7 cellular contexts compared by ENCODE assay signal in the genomic region with DNA sequence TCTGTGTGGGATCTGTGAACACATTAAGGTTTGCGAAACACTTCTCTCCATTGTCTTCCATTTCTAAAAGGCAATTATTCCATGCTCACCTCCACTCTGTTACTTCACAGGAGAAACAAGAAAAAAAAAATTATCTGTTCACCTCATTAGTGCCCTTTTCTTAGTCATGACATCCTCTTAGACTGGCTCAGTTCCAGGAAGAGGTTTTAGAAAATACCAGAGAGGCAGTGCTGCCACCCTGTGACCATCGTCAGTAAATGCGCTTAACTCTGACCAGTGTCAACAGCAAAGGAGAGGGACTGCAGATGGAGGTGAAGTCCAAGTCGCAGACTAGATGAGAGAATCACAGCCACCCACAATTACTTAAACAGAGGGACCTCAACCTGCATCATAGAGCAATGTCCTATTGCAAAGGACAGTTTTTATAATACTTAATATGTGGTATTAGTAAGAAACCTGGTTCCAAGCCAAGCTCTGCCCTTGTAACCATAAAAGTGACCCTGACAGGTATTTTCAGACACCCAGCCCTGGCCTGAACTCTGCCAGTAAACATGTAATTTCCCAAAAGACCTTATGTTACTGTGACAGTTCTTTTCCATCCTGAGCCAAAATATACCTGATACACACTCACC. TPM values are rescaled to one million over a fixed set of nuclear protein-coding genes. Genes with fewer than 3 reads are reported as not detected.
DNase-seq lines count a peak whose midpoint lies in the region; ATAC-seq, FAIRE-seq and TF ChIP-seq lines count a peak whose summit lies in the region.

No MANE protein-coding gene starts in this region.

- H3K36me3 ChIP-seq in Karpas-422 (ENCODE audit: insufficient read depth, low read length), result no peaks in the 10 kb centered on the region
- no peaks in the 10 kb centered on the region for H3K36me3 ChIP-seq in gastroesophageal sphincter

- no peak overlapping the region for H3K27ac ChIP-seq in Karpas-422 (ENCODE audit: low read length)
- no peak overlapping the region for H3K27ac ChIP-seq in gastroesophageal sphincter

- no peaks in the 10 kb centered on the region for H3K9me2 ChIP-seq in Karpas-422 (replicated peaks; ENCODE audit: insufficient read depth, low read length)

- H3K9me3 ChIP-seq in Karpas-422 (ENCODE audit: low read length), result no peaks in the 10 kb centered on the region
- H3K9me3 ChIP-seq in gastroesophageal sphincter, result peaks cover 0 to 21% (median 0%) of the 10 kb centered on the region in 3 donors

- no peak overlapping the region for H3K9ac ChIP-seq in Karpas-422 (ENCODE audit: low read length)

- no peak overlapping the region for H3K4me2 ChIP-seq in Karpas-422 (ENCODE audit: low read depth, low read length, poor library complexity, severe bottlenecking)

- H3K4me3 ChIP-seq in Karpas-422 (ENCODE audit: low read length), result no peak overlapping the region
- no peak overlapping the region for H3K4me3 ChIP-seq in gastroesophageal sphincter

- TF ChIP-seq POLR2A in GM12891 (IDR thresholded peaks at IDR 0.05; ENCODE audit: low read depth, low read length) (no peak), gastroesophageal sphincter (IDR thresholded peaks at IDR 0.05) (no peak)

- H3K79me2 ChIP-seq in Karpas-422 (ENCODE audit: low read length), result no peaks in the 10 kb centered on the region

- WGBS in gastroesophageal sphincter (ENCODE audit: low coverage in 1 of 2), 2 donors, result 14 to 27% methylated on average over 3 to 4 of the region's 4 CpGs

- peak in 3 of 4 experiments; percentile 21 to 50 (median 37) for TF ChIP-seq CTCF in gastroesophageal sphincter (IDR thresholded peaks at IDR 0.05)

- FAIRE-seq in GM12891 (lab: Jason Lieb, UNC), result peak; percentile 97

- no peak for ATAC-seq in gastroesophageal sphincter
- no peak for ATAC-seq in GM21381 (IDR thresholded peaks at IDR 0.05; ENCODE audit: unreplicated experiment)

- TF ChIP-seq EP300 in gastroesophageal sphincter (IDR thresholded peaks at IDR 0.05), result no peak

- H3K27me3 ChIP-seq in Karpas-422 (ENCODE audit: low read length) (no peaks in the 10 kb centered on the region), gastroesophageal sphincter (peaks cover 69% of the 10 kb centered on the region)

- H3K4me1 ChIP-seq in Karpas-422 (ENCODE audit: low read length) (no peaks in the 10 kb centered on the region), gastroesophageal sphincter (no peaks in the 10 kb centered on the region)

- no peak overlapping the region for H2AFZ ChIP-seq in Karpas-422 (ENCODE audit: low read length)

- DNase-seq in GM12891 (ENCODE audit: insufficient read length, low spot score), result peak; percentile 42
- DNase-seq in Karpas-422, result peak; percentile 81
- DNase-seq in RPMI7951 (ENCODE audit: low read depth), result peak; percentile 83
- DNase-seq in activated T-helper 9 cell treated with anti-CD3 and anti-CD28 coated beads, Interleukin-2, amount 50 U/mL, for 16 hours (ENCODE audit: low read depth), result peak; percentile 53
- peak; percentile 83 for DNase-seq in pulmonary artery endothelial cell (ENCODE audit: low read depth, low spot score)

- no peaks in the 10 kb centered on the region for H4K20me1 ChIP-seq in Karpas-422 (ENCODE audit: insufficient read depth, low read depth, low read length)

TF ChIP-seq in GM12891, 5 proteins besides CTCF, POLR2A, EP300 and RAD21:
- TF ChIP-seq POU2F2 (IDR thresholded peaks at IDR 0.05; ENCODE audit: low read depth, low read length) (no peak), PAX5 (IDR thresholded peaks at IDR 0.05; ENCODE audit: insufficient read depth, low read length, severe bottlenecking) (no peak), TAF1 (IDR thresholded peaks at IDR 0.05; ENCODE audit: low read depth, low read length) (no peak), POLR2AphosphoS5 (IDR thresholded peaks at IDR 0.05; ENCODE audit: low read depth, low read length) (no peak), SPI1 (IDR thresholded peaks at IDR 0.05; ENCODE audit: low read depth, low read length) (no peak)

RNA-seq across cellular contexts. Expression of a gene that starts 19.4 kb away (rescaled TPM):
- polyA plus RNA-seq in GM12891 (2012; ENCODE audit: low read depth, missing spikeins), result 19.3 TPM
- total RNA-seq in Karpas-422 (2014; rRNA removed; shearing (Covaris generic); ENCODE audit: low replicate concordance), result not detected in 2 replicates
- total RNA-seq in RPMI7951 (2014; rRNA removed; shearing (Covaris generic)), result not detected in 2 replicates
- total RNA-seq in gastroesophageal sphincter (1 to 10 TPM in 1 of 4 donors, not detected in 3; 4.3 TPM), pulmonary artery endothelial cell (0.11 and 0.73 TPM in 2 replicates)

RNA-seq across cellular contexts. Expression of a gene that starts 31.5 kb away (rescaled TPM):
- not detected for polyA plus RNA-seq in GM12891 (2012; ENCODE audit: low read depth, missing spikeins)
- total RNA-seq in Karpas-422 (2014; rRNA removed; shearing (Covaris generic); ENCODE audit: low replicate concordance), result not detected in 2 replicates
- total RNA-seq in RPMI7951 (2014; rRNA removed; shearing (Covaris generic)), result not detected in 2 replicates
- total RNA-seq in gastroesophageal sphincter (1 to 10 TPM in 1 of 4 donors, under 1 TPM in 2, not detected in 1; 0.52 to 2.6 (median 0.93) TPM), pulmonary artery endothelial cell (not detected in 2 replicates)
